ENCODE assay signal across 8 cellular contexts in genomic region chr19:38543807-38544568, GRCh38.
DNase-seq lines count a peak whose midpoint lies in the region; ATAC-seq, FAIRE-seq and TF ChIP-seq lines count a peak whose summit lies in the region.

No MANE protein-coding gene starts in this region.

- no peak for FAIRE-seq in bronchial epithelial cell (lab: Jason Lieb, UNC)

- TF ChIP-seq CTCF in bronchial epithelial cell (IDR thresholded peaks at IDR 0.05; ENCODE audit: insufficient read depth, low read length, severe bottlenecking) (no peak), kidney epithelial cell (IDR thresholded peaks at IDR 0.05; ENCODE audit: insufficient read depth, low read length, poor library complexity, severe bottlenecking) (peak; percentile 51)

- intact Hi-C loops in activated naive CD4-positive, alpha-beta T cell treated with anti-CD3 and anti-CD28 coated beads for 36 hours (cut with micrococcal nuclease): loop anchor here (1.0 to 2.0 kb wide), 5 partner anchors 29 to 386 kb away; partner anchors contain the start of genes MRPS12 and SARS2

- CTCF ChIA-PET in activated naive CD4-positive, alpha-beta T cell treated with anti-CD3 and anti-CD28 coated beads for 36 hours (lab: Charles Lee): interaction anchor here (0.5 to 1.8 kb wide), 5 partner anchors 28 to 412 kb away, joined by 4 to 12 read pairs (median 4); partner anchors contain the start of genes FAM98C and MAP4K1

- DNase-seq in activated naive CD4-positive, alpha-beta T cell treated with anti-CD3 and anti-CD28 coated beads for 36 hours: peak; percentile 53
- DNase-seq in activated naive CD4-positive, alpha-beta T cell treated with anti-CD3 and anti-CD28 coated beads, Interleukin-2, amount 50 U/mL, for 16 hours: no peak
- peak in 75 of 76 experiments; percentile 62 to 99 (median 93) for DNase-seq in HUDEP-2 (lab: John Stamatoyannopoulos, UW; ENCODE audit: unreplicated experiment in 76 of 76)
- peak; percentile 89 to 91 for DNase-seq in SHP77 (lab: John Stamatoyannopoulos, UW)
- peak; percentile 79 for DNase-seq in bronchial epithelial cell (ENCODE audit: low read depth)
- peak; percentile 37 for DNase-seq in kidney epithelial cell (ENCODE audit: low read depth)
- DNase-seq in stimulated activated naive CD8-positive, alpha-beta T cell treated with anti-CD3 and anti-CD28 coated beads, Interleukin-15, Interleukin-2, amounts not matched to agents 100 U/mL and 50 U/mL, for 24 hours: peak; percentile 38

- peaks cover 19% of the 10 kb centered on the region for H3K4me1 Mint-ChIP-seq in activated naive CD4-positive, alpha-beta T cell treated with anti-CD3 and anti-CD28 coated beads for 36 hours (ENCODE audit: low read depth)

- peaks cover 1% of the 10 kb centered on the region for H3K9me3 Mint-ChIP-seq in activated naive CD4-positive, alpha-beta T cell treated with anti-CD3 and anti-CD28 coated beads for 36 hours

- H3K27me3 ChIP-seq in bronchial epithelial cell (ENCODE audit: control insufficient read depth, insufficient read depth, low read length): no peaks in the 10 kb centered on the region
- H3K27me3 ChIP-seq in kidney epithelial cell (ENCODE audit: control insufficient read depth, insufficient read depth, low read length): no peaks in the 10 kb centered on the region

- H3K4me3 Mint-ChIP-seq in activated naive CD4-positive, alpha-beta T cell treated with anti-CD3 and anti-CD28 coated beads for 36 hours: peak overlapping the region; percentile 52

- H3K4me3 ChIP-seq in bronchial epithelial cell (ENCODE audit: low read depth, low read length) (no peak overlapping the region), kidney epithelial cell (ENCODE audit: low read depth, low read length) (no peak overlapping the region)

- no peaks in the 10 kb centered on the region for H3K36me3 Mint-ChIP-seq in activated naive CD4-positive, alpha-beta T cell treated with anti-CD3 and anti-CD28 coated beads for 36 hours (ENCODE audit: low read depth)

- peak; percentile 89 for ATAC-seq in stimulated activated naive CD8-positive, alpha-beta T cell treated with anti-CD3 and anti-CD28 coated beads, Interleukin-15, Interleukin-2, amounts not matched to agents 100 U/mL and 50 U/mL, for 24 hours
- no peak for ATAC-seq in HG02678 (IDR thresholded peaks at IDR 0.05; ENCODE audit: unreplicated experiment)

- H3K27ac Mint-ChIP-seq in activated naive CD4-positive, alpha-beta T cell treated with anti-CD3 and anti-CD28 coated beads for 36 hours: no peak overlapping the region

- H3K27me3 Mint-ChIP-seq in activated naive CD4-positive, alpha-beta T cell treated with anti-CD3 and anti-CD28 coated beads for 36 hours (ENCODE audit: low read depth): no peaks in the 10 kb centered on the region

- no peaks in the 10 kb centered on the region for H3K36me3 ChIP-seq in bronchial epithelial cell (ENCODE audit: control insufficient read depth, insufficient read depth, low read length)
- no peaks in the 10 kb centered on the region for H3K36me3 ChIP-seq in kidney epithelial cell (ENCODE audit: control insufficient read depth, insufficient read depth, low read length)
